In genomic region chr14:75657331-75657730, GRCh38 we compare ENCODE assay signal across 27 cellular contexts.
"Had no signal": no experiment of that assay in that cellular context is flagged by ENCODE, and none has a peak within 500 bp of the region (broad histone marks: within the 10 kb centered on the region; RNA-seq: fewer than 3 reads in every experiment).

No MANE protein-coding gene starts in this region.

- FAIRE-seq: astrocyte, colon, urothelium cell line had no signal

- H3K27ac Mint-ChIP-seq: activated CD4-positive, alpha-beta memory T cell treated with anti-CD3 and anti-CD28 coated beads, Interleukin-2, amount 10 ng/mL, durations not matched to agents 7 days and 5 days; activated CD4-positive, alpha-beta T cell treated with anti-CD3 and anti-CD28 coated beads, Interleukin-2, amount 10 ng/mL, durations not matched to agents 24 days and 14 days; mesothelial cell of epicardium had no signal

- H3K27me3 Mint-ChIP-seq: activated CD4-positive, alpha-beta memory T cell treated with anti-CD3 and anti-CD28 coated beads, Interleukin-2, amount 10 ng/mL, durations not matched to agents 7 days and 5 days; activated CD4-positive, alpha-beta T cell treated with anti-CD3 and anti-CD28 coated beads, Interleukin-2, amount 10 ng/mL, durations not matched to agents 24 days and 14 days; activated naive CD8-positive, alpha-beta T cell treated with anti-CD3 and anti-CD28 coated beads for 36 hours; central memory CD8-positive, alpha-beta T cell; naive thymus-derived CD8-positive, alpha-beta T cell had no signal

- H3K27ac ChIP-seq: breast epithelium, epithelial cell of prostate, foreskin keratinocyte, hepatocyte, lower lobe of right lung, prostate gland, stomach, transverse colon had no signal

- H2AFZ ChIP-seq: hepatocyte had no signal

- H3K4me3 ChIP-seq: breast epithelium, hepatocyte, lower lobe of right lung, prostate gland, stomach, transverse colon had no signal

- H3K36me3 ChIP-seq: prostate gland had no signal

- DNase-seq: activated CD4-positive, alpha-beta memory T cell treated with anti-CD3 and anti-CD28 coated beads, Interleukin-2, amount 10 ng/mL, durations not matched to agents 7 days and 5 days; activated CD4-positive, alpha-beta T cell treated with anti-CD3 and anti-CD28 coated beads, Interleukin-2, amount 10 ng/mL, durations not matched to agents 24 days and 14 days; activated naive CD4-positive, alpha-beta T cell treated with Interleukin-2 at 50 U/mL for 16 hours; activated naive CD8-positive, alpha-beta T cell treated with anti-CD3 and anti-CD28 coated beads for 36 hours; activated T-cell treated with anti-CD3 and anti-CD28 coated beads, Interleukin-2, amount 50 U/mL, for 1 hour; foreskin keratinocyte; glutamatergic neuron; immature natural killer cell; lower lobe of right lung; naive thymus-derived CD8-positive, alpha-beta T cell; right cardiac atrium; stimulated activated CD4-positive, alpha-beta T cell treated with anti-CD3 and anti-CD28 coated beads, Interleukin-12 subunit alpha, Interleukin-12 subunit beta, amount 100 ng/mL, for 4 hours; stimulated activated CD4-positive, alpha-beta T cell treated with anti-CD3 and anti-CD28 coated beads, Interleukin-4, amount 100 ng/mL, for 4 hours; stomach; SW 1271; transverse colon had no signal

- H3K27me3 ChIP-seq: breast epithelium, foreskin keratinocyte, hepatocyte, stomach, transverse colon had no signal

- H3K4me1 ChIP-seq: breast epithelium, foreskin keratinocyte, prostate gland had no signal

- H3K9me3 Mint-ChIP-seq: activated CD4-positive, alpha-beta memory T cell treated with anti-CD3 and anti-CD28 coated beads, Interleukin-2, amount 10 ng/mL, durations not matched to agents 7 days and 5 days; activated CD4-positive, alpha-beta T cell treated with anti-CD3 and anti-CD28 coated beads, Interleukin-2, amount 10 ng/mL, durations not matched to agents 24 days and 14 days; activated naive CD8-positive, alpha-beta T cell treated with anti-CD3 and anti-CD28 coated beads for 36 hours; central memory CD8-positive, alpha-beta T cell; immature natural killer cell; mesothelial cell of epicardium; naive thymus-derived CD8-positive, alpha-beta T cell had no signal

- H3K4me2 ChIP-seq: hepatocyte had no signal

- H3K9me3 ChIP-seq: breast epithelium, lower lobe of right lung, prostate gland, stomach, transverse colon had no signal

- ATAC-seq: activated CD4-positive, CD25-positive, alpha-beta regulatory T cell treated with anti-CD3 and anti-CD28 coated beads, Interleukin-2, amount 50 U/mL, for 24 hours; foreskin keratinocyte; left lobe of liver; lower lobe of right lung; naive thymus-derived CD8-positive, alpha-beta T cell; right cardiac atrium had no signal

- H3K4me3 Mint-ChIP-seq: activated CD4-positive, alpha-beta memory T cell treated with anti-CD3 and anti-CD28 coated beads, Interleukin-2, amount 10 ng/mL, durations not matched to agents 7 days and 5 days; activated CD4-positive, alpha-beta T cell treated with anti-CD3 and anti-CD28 coated beads, Interleukin-2, amount 10 ng/mL, durations not matched to agents 24 days and 14 days; activated naive CD8-positive, alpha-beta T cell treated with anti-CD3 and anti-CD28 coated beads for 36 hours; central memory CD8-positive, alpha-beta T cell; immature natural killer cell; mesothelial cell of epicardium; naive thymus-derived CD8-positive, alpha-beta T cell had no signal
